8 cellular contexts compared by ENCODE assay signal in genomic region chr4:95510145-95510544, GRCh38. TPM values are rescaled to one million over a fixed set of nuclear protein-coding genes. Genes with fewer than 3 reads are reported as not detected.
A peak's percentile ranks its signal among the peaks of the same experiment; 100 is the strongest.
DNase-seq lines count a peak whose midpoint lies in the region; ATAC-seq and TF ChIP-seq lines count a peak whose summit lies in the region.

No MANE protein-coding gene starts in this region.

- ATAC-seq in GM21528 (IDR thresholded peaks at IDR 0.05; ENCODE audit: low FRiP score, unreplicated experiment) (no peak), HG03135 (IDR thresholded peaks at IDR 0.05; ENCODE audit: unreplicated experiment) (no peak), HG02763 (IDR thresholded peaks at IDR 0.05; ENCODE audit: unreplicated experiment) (no peak)

- 1 to 9% methylated on average over 2 of the region's 2 CpGs for WGBS in GM23248 (ENCODE audit: low coverage in 1 of 2, low lambda C conversion rate in 2 of 2, missing lambda C conversion rate in 2 of 2), 2 experiments
- 5% methylated on average over 2 of the region's 2 CpGs for WGBS in SK-N-SH (ENCODE audit: low lambda C conversion rate)

- TF ChIP-seq EP300 in SK-N-SH (IDR thresholded peaks at IDR 0.05; ENCODE audit: borderline replicate concordance in 1 of 2, low read depth in 1 of 2, low read length in 1 of 2), result no peak

- POLR2A ChIA-PET in SK-N-SH (lab: Yijun Ruan, JAX), result interaction anchor here (0.6 to 2.9 kb wide), 3 partner anchors 37 to 44 kb away, joined by 3 to 14 read pairs (median 13); partner anchors contain the start of gene UNC5C

- H4K20me1 ChIP-seq in GM23248 (ENCODE audit: insufficient read depth) (no peaks in the 10 kb centered on the region), SK-N-SH (ENCODE audit: insufficient read depth) (no peaks in the 10 kb centered on the region)

- peak; percentile 50 for TF ChIP-seq CTCF in AG09309 (IDR thresholded peaks at IDR 0.05; ENCODE audit: control insufficient read depth, insufficient read depth, low read depth, low read length, missing control alignments)
- TF ChIP-seq CTCF in SK-N-SH (IDR thresholded peaks at IDR 0.05), result peak; percentile 74
- peak; percentile 30 to 63 for TF ChIP-seq CTCF in right atrium auricular region (IDR thresholded peaks at IDR 0.05)

- H3K27ac ChIP-seq in GM23248 (no peak overlapping the region), SK-N-SH (ENCODE audit: low read depth in 2 of 2, low read length in 1 of 2) (peak overlapping the region; percentile 18 to 96; a peak in 3 of 4 replicates), right atrium auricular region (no peak overlapping the region)

- H3K4me1 ChIP-seq in GM23248 (ENCODE audit: insufficient read depth) (no peaks in the 10 kb centered on the region), SK-N-SH (ENCODE audit: control insufficient read depth in 1 of 2, insufficient read depth in 2 of 2, low read depth in 1 of 2, low read length in 1 of 2) (peaks cover 13 to 54% of the 10 kb centered on the region in 2 experiments; a peak in 3 of 4 replicates), right atrium auricular region (no peaks in the 10 kb centered on the region)

- no peaks in the 10 kb centered on the region for H3K27me3 ChIP-seq in GM23248 (replicated peaks; ENCODE audit: insufficient read depth)
- H3K27me3 ChIP-seq in SK-N-SH (ENCODE audit: insufficient read depth), result no peaks in the 10 kb centered on the region
- no peaks in the 10 kb centered on the region for H3K27me3 ChIP-seq in right atrium auricular region

- in situ Hi-C loops in GM23248 (cut with MboI), result no loop called here

- H3K9ac ChIP-seq in GM23248 (no peak overlapping the region), SK-N-SH (no peak overlapping the region)

- DNase-seq in AG09309 (ENCODE audit: low read depth) (no peak), GM23248 (peak; percentile 39), SK-N-SH (no peak), right atrium auricular region (ENCODE audit: low spot score) (no peak), retina (no peak)

- H3K4me2 ChIP-seq in GM23248 (ENCODE audit: unreplicated experiment) (no peak overlapping the region), SK-N-SH (0 out of 2 replicates have a peak overlapping the region, but pooled peaks have one; percentile 36)

- H3K9me3 ChIP-seq in GM23248 (ENCODE audit: low read depth) (no peaks in the 10 kb centered on the region), SK-N-SH (no peaks in the 10 kb centered on the region), right atrium auricular region (no peaks in the 10 kb centered on the region)

- CTCF ChIA-PET in SK-N-SH (lab: Yijun Ruan, JAX), result interaction anchor here (0.6 to 9.4 kb wide), 24 partner anchors 10 to 548 kb away, joined by 3 to 183 read pairs (median 4); partner anchors contain the start of gene UNC5C

- H3K79me2 ChIP-seq in GM23248 (ENCODE audit: insufficient read depth) (no peaks in the 10 kb centered on the region), SK-N-SH (ENCODE audit: insufficient read depth) (no peaks in the 10 kb centered on the region)

- TF ChIP-seq RAD21 in SK-N-SH (IDR thresholded peaks at IDR 0.05; ENCODE audit: low read length), result peak; percentile 80

- H3F3A ChIP-seq in GM23248 (ENCODE audit: insufficient read depth) (no peaks in the 10 kb centered on the region), SK-N-SH (replicated peaks; ENCODE audit: insufficient read depth) (peaks cover 31% of the 10 kb centered on the region)

- H3K9me2 ChIP-seq in GM23248 (ENCODE audit: insufficient read depth) (no peaks in the 10 kb centered on the region), SK-N-SH (no peaks in the 10 kb centered on the region)

- H2AFZ ChIP-seq in GM23248 (no peak overlapping the region), SK-N-SH (ENCODE audit: low read depth) (no peak overlapping the region)

- no peaks in the 10 kb centered on the region for H3K36me3 ChIP-seq in GM23248 (ENCODE audit: low read depth)
- H3K36me3 ChIP-seq in SK-N-SH (replicated peaks in 1 of 2; ENCODE audit: control insufficient read depth in 1 of 2, insufficient read depth in 2 of 2, low read length in 1 of 2), result no peaks in the 10 kb centered on the region
- no peaks in the 10 kb centered on the region for H3K36me3 ChIP-seq in right atrium auricular region

- H3K4me3 ChIP-seq in AG09309 (ENCODE audit: control insufficient read depth, low read depth, low read length) (no peak overlapping the region), GM23248 (no peak overlapping the region), SK-N-SH (ENCODE audit: low read depth in 2 of 2, low read length in 1 of 2) (no peak overlapping the region), right atrium auricular region (no peak overlapping the region)

TF ChIP-seq in SK-N-SH, 30 proteins besides CTCF, POLR2A, EP300 and RAD21:
- TF ChIP-seq SMC3 (IDR thresholded peaks at IDR 0.05; ENCODE audit: low read depth, low read length), result peak; percentile 49
- no peak for TF ChIP-seq USF1 (IDR thresholded peaks at IDR 0.05; ENCODE audit: borderline replicate concordance, low read depth)

RNA-seq across cellular contexts. Expression of gene UNC5C, which starts 38.6 kb away (rescaled TPM):
- not detected in 2 replicates for total RNA-seq in GM23248 (2014; rRNA removed; shearing (Covaris generic))
- not detected in 2 replicates for polyA plus RNA-seq in GM23248 (2016; fragmentation: Nextera tagmentation; extraction: Ambion mirVana)
- 3.3 and 5.4 TPM in 2 replicates for polyA plus RNA-seq in SK-N-SH (2012; rRNA removed)
- polyA plus RNA-seq in SK-N-SH (2012; cell fraction: cytosol; rRNA removed), result 3.9 and 5.5 TPM in 2 replicates
- polyA plus RNA-seq in SK-N-SH (2012; cell fraction: nucleus; rRNA removed), result 3.7 and 5.9 TPM in 2 replicates
- 1 to 10 TPM; 3.8 to 4.6 TPM for total RNA-seq in right atrium auricular region

Comparison
In these comparisons a context has a peak if more than half of its experiments do, and no peak if none do; other contexts are left out.
1. H3K27ac ChIP-seq: peak in SK-N-SH (2 of 2); none in GM23248 (single experiment) and right atrium auricular region (0 of 2).
2. Peak in every context shown above with its lines, with median percentiles within 50 percentile points of each other: CTCF ChIP-seq.